Comparison of ENCODE assay signal across 14 cellular contexts in genomic region chr2:17934721-17935120, GRCh38. TPM values are rescaled to one million over a fixed set of nuclear protein-coding genes. Genes with fewer than 3 reads are reported as not detected.
DNase-seq lines count a peak whose midpoint lies in the region; ATAC-seq and TF ChIP-seq lines count a peak whose summit lies in the region.
"Had no signal": no experiment of that assay in that cellular context is flagged by ENCODE, and none has a peak within 500 bp of the region (broad histone marks: within the 10 kb centered on the region; RNA-seq: fewer than 3 reads in every experiment).

No MANE protein-coding gene starts in this region.

- H3K27me3 ChIP-seq in vagina: no peaks in the 10 kb centered on the region

- no peaks in the 10 kb centered on the region for H3K36me3 ChIP-seq in vagina

- H3K27ac Mint-ChIP-seq in HFFc6 (peak overlapping the region; percentile 89), nephron progenitor cell (peak overlapping the region; percentile 83), natural killer cell (no peak overlapping the region)
- H3K27ac Mint-ChIP-seq: CD4-positive, CD25-positive, alpha-beta regulatory T cell; effector memory CD8-positive, alpha-beta T cell; memory B cell had no signal

- DNase-seq in AG10803 (ENCODE audit: low read depth) (peak; percentile 88), HFFc6 (peak; percentile 62), coronary artery (ENCODE audit: low spot score) (peak; percentile 79), nephron progenitor cell (no peak), lower leg skin (ENCODE audit: low spot score in 2 of 2) (no peak), natural killer cell (no peak), vagina (ENCODE audit: extremely low spot score in 2 of 2) (no peak)
- DNase-seq: activated CD4-positive, CD25-positive, alpha-beta regulatory T cell treated with anti-CD3 and anti-CD28 coated beads, Interleukin-2, amount 50 U/mL, for 72 hours; activated T-cell treated with anti-CD3 and anti-CD28 coated beads, Interleukin-2, amount 50 U/mL, for 48 hours; CD4-positive, CD25-positive, alpha-beta regulatory T cell; effector memory CD8-positive, alpha-beta T cell; hypothalamus had no signal

- 56 to 74% methylated on average over 4 of the region's 4 CpGs for WGBS in lower leg skin, 2 donors

- no peak for ATAC-seq in HG03159 (IDR thresholded peaks at IDR 0.05; ENCODE audit: unreplicated experiment)
- no peak for ATAC-seq in natural killer cell
- ATAC-seq: effector memory CD8-positive, alpha-beta T cell had no signal

- no peak overlapping the region for H3K4me3 ChIP-seq in AG10803 (ENCODE audit: low read length)
- H3K4me3 ChIP-seq in coronary artery: no peak overlapping the region
- H3K4me3 ChIP-seq in lower leg skin (ENCODE audit: low read depth, poor library complexity, severe bottlenecking): no peak overlapping the region
- H3K4me3 ChIP-seq in vagina: no peak overlapping the region

- H3K4me3 Mint-ChIP-seq in HFFc6 (no peak overlapping the region; the same call in 1 of the 2 replicates), nephron progenitor cell (peak overlapping the region; percentile 11), natural killer cell (no peak overlapping the region)
- H3K4me3 Mint-ChIP-seq: CD4-positive, CD25-positive, alpha-beta regulatory T cell; effector memory CD8-positive, alpha-beta T cell; memory B cell had no signal

- TF ChIP-seq CTCF in AG10803 (conservative IDR thresholded peaks at IDR 0.05; ENCODE audit: low read length): no peak
- TF ChIP-seq CTCF in HFFc6 (IDR thresholded peaks at IDR 0.05): no peak
- no peak for TF ChIP-seq CTCF in coronary artery (IDR thresholded peaks at IDR 0.05)
- TF ChIP-seq CTCF in nephron progenitor cell (IDR thresholded peaks at IDR 0.05): no peak
- TF ChIP-seq CTCF in lower leg skin (IDR thresholded peaks at IDR 0.05): no peak
- no peak for TF ChIP-seq CTCF in natural killer cell (IDR thresholded peaks at IDR 0.05)
- TF ChIP-seq CTCF in vagina (IDR thresholded peaks at IDR 0.05): no peak

- H3K9me3 Mint-ChIP-seq in HFFc6 (no peaks in the 10 kb centered on the region; the same call in 1 of the 2 replicates), nephron progenitor cell (peaks cover 16% of the 10 kb centered on the region), natural killer cell (peaks cover 0 to 2% of the 10 kb centered on the region in 2 donors)
- H3K9me3 Mint-ChIP-seq: effector memory CD8-positive, alpha-beta T cell had no signal

- H3K27me3 Mint-ChIP-seq in HFFc6 (ENCODE audit: insufficient read depth) (no peaks in the 10 kb centered on the region), nephron progenitor cell (ENCODE audit: low read depth, poor library complexity) (no peaks in the 10 kb centered on the region), natural killer cell (ENCODE audit: low read depth in 2 of 2) (peaks cover 0 to 3% of the 10 kb centered on the region in 2 donors)
- H3K27me3 Mint-ChIP-seq: CD4-positive, CD25-positive, alpha-beta regulatory T cell had no signal

- H3K4me1 ChIP-seq in vagina: no peaks in the 10 kb centered on the region

- H3K36me3 Mint-ChIP-seq in HFFc6 (ENCODE audit: low read depth) (peaks cover 8% of the 10 kb centered on the region), nephron progenitor cell (ENCODE audit: low read depth) (peaks cover 16% of the 10 kb centered on the region), natural killer cell (no peaks in the 10 kb centered on the region)
- H3K36me3 Mint-ChIP-seq: CD4-positive, CD25-positive, alpha-beta regulatory T cell had no signal

- TF ChIP-seq POLR2A in lower leg skin (IDR thresholded peaks at IDR 0.05) (no peak), vagina (IDR thresholded peaks at IDR 0.05) (no peak)

- no peaks in the 10 kb centered on the region for H3K9me3 ChIP-seq in vagina

- intact Hi-C loops in lower leg skin (cut with DNase I; ENCODE audit: low total_unique reads) (no loop called here), natural killer cell (cut with micrococcal nuclease) (no loop called here), vagina (cut with DNase I) (no loop called here)

- H3K4me1 Mint-ChIP-seq in HFFc6 (ENCODE audit: low read depth): peaks cover 25% of the 10 kb centered on the region
- peaks cover 21% of the 10 kb centered on the region for H3K4me1 Mint-ChIP-seq in nephron progenitor cell
- H3K4me1 Mint-ChIP-seq in natural killer cell: no peaks in the 10 kb centered on the region
- H3K4me1 Mint-ChIP-seq: CD4-positive, CD25-positive, alpha-beta regulatory T cell; memory B cell had no signal

- H3K27ac ChIP-seq in coronary artery (peak overlapping the region; percentile 19 to 76), vagina (no peak overlapping the region)

RNA-seq across cellular contexts. Expression of gene KCNS3, which starts 56.3 kb away (rescaled TPM):
- total RNA-seq in HFFc6 (2021; fragmentation: NEBNext Ultra II Directional; extraction: Animal tissue kit (Norgen Biotek cat#: 25700)): 1 to 10 TPM in 4 of 6 experiments, under 1 TPM in 2; 0.83 to 2.1 (median 1.3) TPM
- total RNA-seq in lower leg skin (10 to 100 TPM; 11.0 to 35.4 (median 17.9) TPM), natural killer cell (not detected), vagina (20.1 TPM)
- total RNA-seq: CD4-positive, CD25-positive, alpha-beta regulatory T cell had no signal

Comparison
In these comparisons a context has a peak if more than half of its experiments do, and no peak if none do; other contexts are left out.
1. DNase-seq: peak in AG10803 (single experiment), HFFc6 (single experiment) and coronary artery (single experiment); none in nephron progenitor cell (single experiment), lower leg skin (0 of 2), natural killer cell (single experiment) and vagina (0 of 2).
2. H3K27ac Mint-ChIP-seq: peak in HFFc6 (single experiment) and nephron progenitor cell (single experiment); none in natural killer cell (0 of 2).